ENCODE assay signal across 11 cellular contexts in genomic region chr11:128796275-128796674, GRCh38.
A peak's percentile ranks its signal among the peaks of the same experiment; 100 is the strongest.
DNase-seq lines count a peak whose midpoint lies in the region; ATAC-seq and TF ChIP-seq lines count a peak whose summit lies in the region.
"Had no signal": no experiment of that assay in that cellular context is flagged by ENCODE, and none has a peak within 500 bp of the region (broad histone marks: within the 10 kb centered on the region; RNA-seq: fewer than 3 reads in every experiment).

No MANE protein-coding gene starts in this region.

- no peak for ATAC-seq in CD8-positive, alpha-beta T cell
- ATAC-seq in GM19324 (IDR thresholded peaks at IDR 0.05; ENCODE audit: low FRiP score, unreplicated experiment) (peak; percentile 91), HG02981 (IDR thresholded peaks at IDR 0.05; ENCODE audit: unreplicated experiment) (peak; percentile 98)

- CTCF ChIA-PET in CD8-positive, alpha-beta T cell (lab: Charles Lee) = interaction anchor here (0.6 to 1.6 kb wide), 3 partner anchors 17 to 164 kb away, joined by 3 to 7 read pairs (median 3); no protein-coding TSS in a partner anchor

- H3K36me3 ChIP-seq in CD8-positive, alpha-beta T cell (ENCODE audit: insufficient read depth, low read length) = peaks cover 33% of the 10 kb centered on the region
- H3K36me3 ChIP-seq in adipocyte (ENCODE audit: control insufficient read depth, insufficient read depth, low read length, severe bottlenecking) = no peaks in the 10 kb centered on the region
- peaks cover 0 to 4% (median 0%) of the 10 kb centered on the region in 3 donors for H3K36me3 ChIP-seq in Peyer's patch

- H3K27me3 Mint-ChIP-seq in CD8-positive, alpha-beta T cell (ENCODE audit: low read depth) = no peaks in the 10 kb centered on the region
- peaks cover 9% of the 10 kb centered on the region for H3K27me3 Mint-ChIP-seq in endothelial cell (ENCODE audit: unreplicated experiment)

- H3K27me3 ChIP-seq in CD8-positive, alpha-beta T cell (ENCODE audit: insufficient read depth, low read length) = no peaks in the 10 kb centered on the region
- H3K27me3 ChIP-seq in adipocyte (replicated peaks; ENCODE audit: control insufficient read depth, insufficient read depth, low read length) (no peaks in the 10 kb centered on the region), Peyer's patch (no peaks in the 10 kb centered on the region)

- H3K4me1 ChIP-seq in CD8-positive, alpha-beta T cell (ENCODE audit: insufficient read depth, low read length) = peaks cover 5% of the 10 kb centered on the region
- H3K4me1 ChIP-seq in adipocyte (ENCODE audit: control insufficient read depth, insufficient read depth, low read length) (no peaks in the 10 kb centered on the region), Peyer's patch (no peaks in the 10 kb centered on the region)

- no peak for TF ChIP-seq POLR2A in Peyer's patch (IDR thresholded peaks at IDR 0.05)

- H3K27ac ChIP-seq in CD8-positive, alpha-beta T cell (ENCODE audit: low read depth, low read length) = no peak overlapping the region
- no peak overlapping the region for H3K27ac ChIP-seq in Peyer's patch
- H3K27ac ChIP-seq: coronary artery, VCaP had no signal

- no peak overlapping the region for H3K9ac ChIP-seq in adipocyte (ENCODE audit: low read length)

- no peak for DNase-seq in CD8-positive, alpha-beta T cell
- DNase-seq in adipocyte (ENCODE audit: low read depth) (peak; percentile 28), endothelial cell (ENCODE audit: low spot score) (no peak), OCI-M2 (lab: John Stamatoyannopoulos, UW; ENCODE audit: unreplicated experiment) (no peak), Peyer's patch (no peak)
- no peak for DNase-seq in stimulated activated CD4-positive, alpha-beta T cell treated with anti-CD3 and anti-CD28 coated beads, Interleukin-2, amount 100 ng/mL, for 24 hours
- DNase-seq: DMS 273 treated with DMSO at 0.1 percent for 48 hours had no signal

- no peak overlapping the region for H3K4me3 Mint-ChIP-seq in CD8-positive, alpha-beta T cell
- no peak overlapping the region for H3K4me3 Mint-ChIP-seq in endothelial cell (ENCODE audit: unreplicated experiment)

- intact Hi-C loops in CD8-positive, alpha-beta T cell (cut with DNase I, micrococcal nuclease) = no loop called here

- H3K36me3 Mint-ChIP-seq in CD8-positive, alpha-beta T cell = peaks cover 92% of the 10 kb centered on the region
- peaks cover 64% of the 10 kb centered on the region for H3K36me3 Mint-ChIP-seq in endothelial cell (ENCODE audit: low read depth, unreplicated experiment)

- no peaks in the 10 kb centered on the region for H3K9me3 ChIP-seq in CD8-positive, alpha-beta T cell (ENCODE audit: low read length)
- H3K9me3 ChIP-seq in adipocyte (ENCODE audit: control insufficient read depth, low read length) (no peaks in the 10 kb centered on the region), Peyer's patch (no peaks in the 10 kb centered on the region)

- H3K9me3 Mint-ChIP-seq in CD8-positive, alpha-beta T cell = no peaks in the 10 kb centered on the region
- no peaks in the 10 kb centered on the region for H3K9me3 Mint-ChIP-seq in endothelial cell (ENCODE audit: unreplicated experiment)

- peaks cover 20% of the 10 kb centered on the region for H3K4me1 Mint-ChIP-seq in CD8-positive, alpha-beta T cell (ENCODE audit: low read depth)
- peaks cover 13% of the 10 kb centered on the region for H3K4me1 Mint-ChIP-seq in endothelial cell (ENCODE audit: unreplicated experiment)

- TF ChIP-seq CTCF in CD8-positive, alpha-beta T cell (IDR thresholded peaks at IDR 0.05) = no peak
- TF ChIP-seq CTCF in endothelial cell (IDR thresholded peaks at IDR 0.05; ENCODE audit: unreplicated experiment) (no peak), Peyer's patch (IDR thresholded peaks at IDR 0.05) (no peak)

- POLR2A ChIA-PET in CD8-positive, alpha-beta T cell (lab: Charles Lee) = no interaction called here

- H3K27ac Mint-ChIP-seq in CD8-positive, alpha-beta T cell = peak overlapping the region; percentile 52
- no peak overlapping the region for H3K27ac Mint-ChIP-seq in endothelial cell (ENCODE audit: unreplicated experiment)

- no peak overlapping the region for H3K4me3 ChIP-seq in CD8-positive, alpha-beta T cell (ENCODE audit: low read depth, low read length)
- H3K4me3 ChIP-seq in adipocyte (ENCODE audit: low read length) = no peak overlapping the region
- no peak overlapping the region for H3K4me3 ChIP-seq in Peyer's patch
- H3K4me3 ChIP-seq: coronary artery had no signal
